Comparison of ENCODE assay signal across 22 cellular contexts in the genomic region with DNA sequence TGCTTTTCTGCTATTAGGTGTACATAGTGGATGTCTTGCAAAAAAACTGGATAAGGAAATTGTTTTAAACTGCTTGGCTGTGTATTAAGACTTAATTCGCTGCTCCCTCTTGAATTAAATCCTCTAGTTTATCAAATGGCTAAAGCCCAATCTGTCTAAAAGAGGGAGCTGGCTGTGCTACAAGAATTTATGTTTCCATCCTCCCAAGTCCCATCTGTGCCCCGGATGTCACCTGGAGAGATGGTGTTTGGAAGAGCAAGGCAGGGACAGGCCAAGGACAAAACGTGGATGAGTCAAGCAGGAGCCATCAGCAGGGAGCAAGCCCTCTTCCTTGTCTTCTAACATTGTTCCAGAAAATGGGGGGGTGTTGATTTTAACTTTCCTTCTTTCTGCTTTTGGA.
"Had no signal": no experiment of that assay in that cellular context is flagged by ENCODE, and none has a peak within 500 bp of the region (broad histone marks: within the 10 kb centered on the region; RNA-seq: fewer than 3 reads in every experiment).

No MANE protein-coding gene starts in this region.

- H3K9me3 Mint-ChIP-seq: endodermal cell; naive B cell; nephron; stimulated activated effector memory CD8-positive, alpha-beta T cell treated with anti-CD3 and anti-CD28 coated beads, Interleukin-12 subunit alpha, Interleukin-12 subunit beta, amount 100 ng/mL, for 72 hours had no signal

- H3K4me1 Mint-ChIP-seq: naive B cell; stimulated activated effector memory CD8-positive, alpha-beta T cell treated with anti-CD3 and anti-CD28 coated beads, Interleukin-12 subunit alpha, Interleukin-12 subunit beta, amount 100 ng/mL, for 72 hours had no signal

- DNase-seq: dermis blood vessel endothelial cell; endodermal cell; erythroblast; foreskin melanocyte; heart left ventricle; hippocampal formation; left colon; left ventricle myocardium superior; mesenchymal stem cell; midbrain; naive B cell; occipital lobe; pancreas; retina; right lobe of liver; stimulated activated CD4-positive, alpha-beta T cell treated with anti-CD3 and anti-CD28 coated beads, Interleukin-4, amount 100 ng/mL, for 1 hour; stimulated activated CD8-positive, alpha-beta memory T cell treated with anti-CD3 and anti-CD28 coated beads, Interleukin-4, amount 100 ng/mL, for 48 hours; stimulated activated naive CD8-positive, alpha-beta T cell treated with anti-CD3 and anti-CD28 coated beads, Interleukin-15, Interleukin-2, amounts not matched to agents 100 U/mL and 50 U/mL, for 24 hours; thyroid gland had no signal

- H3K36me3 Mint-ChIP-seq: naive B cell; stimulated activated effector memory CD8-positive, alpha-beta T cell treated with anti-CD3 and anti-CD28 coated beads, Interleukin-12 subunit alpha, Interleukin-12 subunit beta, amount 100 ng/mL, for 72 hours; type B pancreatic cell had no signal

- H3K27ac Mint-ChIP-seq: endodermal cell; nephron; stimulated activated effector memory CD8-positive, alpha-beta T cell treated with anti-CD3 and anti-CD28 coated beads, Interleukin-12 subunit alpha, Interleukin-12 subunit beta, amount 100 ng/mL, for 72 hours; type B pancreatic cell had no signal

- H3K4me3 Mint-ChIP-seq: endodermal cell; naive B cell; nephron; stimulated activated effector memory CD8-positive, alpha-beta T cell treated with anti-CD3 and anti-CD28 coated beads, Interleukin-12 subunit alpha, Interleukin-12 subunit beta, amount 100 ng/mL, for 72 hours; type B pancreatic cell had no signal
